ENCODE assay signal across 8 cellular contexts in genomic region chr10:124701881-124702656, GRCh38. TPM values are rescaled to one million over a fixed set of nuclear protein-coding genes. Genes with fewer than 3 reads are reported as not detected.
DNase-seq lines count a peak whose midpoint lies in the region; ATAC-seq and TF ChIP-seq lines count a peak whose summit lies in the region.

No MANE protein-coding gene starts in this region.

- peaks cover 25% of the 10 kb centered on the region for H3K4me1 ChIP-seq in hepatocyte (ENCODE audit: insufficient read depth)

- H3K9me2 ChIP-seq in hepatocyte (replicated peaks; ENCODE audit: insufficient read depth) = no peaks in the 10 kb centered on the region

- no peaks in the 10 kb centered on the region for H3K27me3 ChIP-seq in hepatocyte

- no peak overlapping the region for H3K4me2 ChIP-seq in hepatocyte

- H3K4me3 ChIP-seq in hepatocyte = no peak overlapping the region

- peaks cover 6% of the 10 kb centered on the region for H4K20me1 ChIP-seq in hepatocyte (ENCODE audit: insufficient read depth, poor library complexity, severe bottlenecking)

- H3K9me3 ChIP-seq in hepatocyte (ENCODE audit: low read depth) = no peaks in the 10 kb centered on the region

- H3K36me3 ChIP-seq in hepatocyte (replicated peaks; ENCODE audit: insufficient read depth, low read depth) = no peaks in the 10 kb centered on the region

- ATAC-seq in GM21786 (IDR thresholded peaks at IDR 0.05; ENCODE audit: unreplicated experiment) = no peak

- peaks cover 38% of the 10 kb centered on the region for H3K79me2 ChIP-seq in hepatocyte

- DNase-seq in HUDEP-2 (lab: John Stamatoyannopoulos, UW; ENCODE audit: unreplicated experiment in 76 of 76) = peak in 41 of 76 experiments; percentile 7 to 58 (median 34)
- DNase-seq in activated naive CD4-positive, alpha-beta T cell treated with anti-CD3 and anti-CD28 coated beads, Interleukin-2, amount 50 U/mL, for 16 hours = peak; percentile 35
- DNase-seq in hepatocyte (ENCODE audit: low spot score) = no peak
- peak; percentile 35 for DNase-seq in stimulated activated CD4-positive, alpha-beta T cell treated with anti-CD3 and anti-CD28 coated beads, Interleukin-2, amount 100 ng/mL, for 4 hours (ENCODE audit: low read depth)
- no peak for DNase-seq in NCI-H2196 (lab: John Stamatoyannopoulos, UW; ENCODE audit: unreplicated experiment)
- DNase-seq in SIG-M5 treated with dmso at 0.1 percent for 504 hours (lab: John Stamatoyannopoulos, UW; ENCODE audit: unreplicated experiment) = no peak
- no peak for DNase-seq in epidermal melanocyte (ENCODE audit: insufficient read length, low spot score)

- TF ChIP-seq CTCF in hepatocyte (IDR thresholded peaks at IDR 0.05; ENCODE audit: poor library complexity) = no peak

- H3K27ac ChIP-seq in hepatocyte = peak overlapping the region; percentile 42

- WGBS in hepatocyte (ENCODE audit: low lambda C conversion rate, missing lambda C conversion rate) = 73% methylated on average over 13 of the region's 13 CpGs

- H2AFZ ChIP-seq in hepatocyte = no peak overlapping the region

RNA-seq across cellular contexts. Expression of gene FAM53B, which starts 42.1 kb away (rescaled TPM):
- 20.6 and 23.6 TPM in 2 replicates for total RNA-seq in hepatocyte
- 9.1 and 10.3 TPM in 2 replicates for polyA plus RNA-seq in hepatocyte

Comparison
In these comparisons a context has a peak if more than half of its experiments do, and no peak if none do; other contexts are left out.
1. DNase-seq: peak in HUDEP-2 (41 of 76), activated naive CD4-positive, alpha-beta T cell treated with anti-CD3 and anti-CD28 coated beads, Interleukin-2, amount 50 U/mL, for 16 hours (single experiment) and stimulated activated CD4-positive, alpha-beta T cell treated with anti-CD3 and anti-CD28 coated beads, Interleukin-2, amount 100 ng/mL, for 4 hours (single experiment); none in hepatocyte (single experiment), NCI-H2196 (single experiment), SIG-M5 treated with dmso at 0.1 percent for 504 hours (single experiment) and epidermal melanocyte (single experiment).